Comparison of ENCODE assay signal across 25 cellular contexts in genomic region chr19:8639821-8640401, GRCh38. TPM values are rescaled to one million over a fixed set of nuclear protein-coding genes. Genes with fewer than 3 reads are reported as not detected.
DNase-seq lines count a peak whose midpoint lies in the region; ATAC-seq and TF ChIP-seq lines count a peak whose summit lies in the region.
"Had no signal": no experiment of that assay in that cellular context is flagged by ENCODE, and none has a peak within 500 bp of the region (broad histone marks: within the 10 kb centered on the region; RNA-seq: fewer than 3 reads in every experiment).

No MANE protein-coding gene starts in this region.

- H3K9me3 ChIP-seq in BLaER1 treated with 17β-estradiol and CSF1 and Interleukin-3, amounts not matched to agents 10 nM and 100 nM (replicated peaks in 1 of 11), result peaks cover 0 to 26% (median 13%) of the 10 kb centered on the region in 11 experiments; a peak in 16 of 22 replicates
- H3K9me3 ChIP-seq in MG63 (no peaks in the 10 kb centered on the region; the same call in 1 of the 2 replicates), lower lobe of right lung (no peaks in the 10 kb centered on the region), stomach (peaks cover 0 to 13% (median 4%) of the 10 kb centered on the region in 4 donors)
- H3K9me3 ChIP-seq: SK-N-SH had no signal

- 0 out of 20 replicates have a peak overlapping the region, but pooled peaks of 1 of the 10 experiments have one; percentile 15 for H3K4me3 ChIP-seq in BLaER1 treated with 17β-estradiol and CSF1 and Interleukin-3, amounts not matched to agents 10 nM and 100 nM
- H3K4me3 ChIP-seq in MG63 (no peak overlapping the region), lower lobe of right lung (no peak overlapping the region), stomach (no peak overlapping the region)
- H3K4me3 ChIP-seq: gastrocnemius medialis had no signal

- intact Hi-C loops in dendritic cell treated with granulocyte-macrophage colony-stimulating factor and Interleukin-4, amounts not matched to agents 40 ng/mL and 50 ng/mL, for 4 days (cut with micrococcal nuclease), result loop anchor here (10.0 kb wide), 1 partner anchor 45 kb away; no protein-coding TSS in a partner anchor
- intact Hi-C loops in lower lobe of right lung (cut with DNase I) (no loop called here), stomach (cut with DNase I; ENCODE audit: low total_unique reads) (no loop called here)

- H3K4me3 Mint-ChIP-seq in dendritic cell treated with granulocyte-macrophage colony-stimulating factor and Interleukin-4, amounts not matched to agents 40 ng/mL and 50 ng/mL, for 4 days, result peak overlapping the region; percentile 44
- H3K4me3 Mint-ChIP-seq: activated naive CD4-positive, alpha-beta T cell treated with anti-CD3 and anti-CD28 coated beads, Interleukin-2, amount 50 U/mL, for 24 hours; activated T-cell treated with anti-CD3 and anti-CD28 coated beads, Interleukin-2, amount 50 U/mL, for 72 hours; CD4-positive, alpha-beta memory T cell; nephron; T-helper 2 cell treated with Interferon-gamma antibody and Interleukin-4, amounts not matched to agents 5 μg/mL and 100 μg/mL, for 36 hours had no signal

- H3K27me3 Mint-ChIP-seq in dendritic cell treated with granulocyte-macrophage colony-stimulating factor and Interleukin-4, amounts not matched to agents 40 ng/mL and 50 ng/mL, for 4 days, result no peaks in the 10 kb centered on the region

- WGBS in stomach, 5 donors, result 39 to 49% (median 41%) methylated on average over 8 of the region's 8 CpGs

- H3K9ac ChIP-seq in BLaER1 treated with 17β-estradiol and CSF1 and Interleukin-3, amounts not matched to agents 10 nM and 100 nM, result peak overlapping the region in 5 of 11 experiments; percentile 30 to 56 (median 44); a peak in 5 of 22 replicates
- H3K9ac ChIP-seq: SK-N-SH had no signal

- H3K27me3 ChIP-seq in BLaER1 treated with 17β-estradiol and CSF1 and Interleukin-3, amounts not matched to agents 10 nM and 100 nM, result no peaks in the 10 kb centered on the region
- H3K27me3 ChIP-seq in MG63, result no peaks in the 10 kb centered on the region
- H3K27me3 ChIP-seq in lower lobe of right lung (ENCODE audit: low read depth), result no peaks in the 10 kb centered on the region
- H3K27me3 ChIP-seq in stomach, result peaks cover 0 to 9% (median 0%) of the 10 kb centered on the region in 3 donors
- H3K27me3 ChIP-seq: gastrocnemius medialis had no signal

- H3K4me1 Mint-ChIP-seq in dendritic cell treated with granulocyte-macrophage colony-stimulating factor and Interleukin-4, amounts not matched to agents 40 ng/mL and 50 ng/mL, for 4 days (ENCODE audit: low read depth), result peaks cover 70% of the 10 kb centered on the region
- H3K4me1 Mint-ChIP-seq: nephron had no signal

- peak overlapping the region in 6 of 11 experiments; percentile 4 to 82 (median 69); a peak in 12 of 22 replicates for H3K27ac ChIP-seq in BLaER1 treated with 17β-estradiol and CSF1 and Interleukin-3, amounts not matched to agents 10 nM and 100 nM
- peak overlapping the region; percentile 20 for H3K27ac ChIP-seq in lower lobe of right lung
- peak overlapping the region in 2 of 5 donors; percentile 52 to 53 for H3K27ac ChIP-seq in stomach

- no peak for TF ChIP-seq EP300 in stomach (IDR thresholded peaks at IDR 0.05)

- H3K4me1 ChIP-seq in BLaER1 treated with 17β-estradiol and CSF1 and Interleukin-3, amounts not matched to agents 10 nM and 100 nM, result peaks cover 0 to 76% (median 36%) of the 10 kb centered on the region in 10 experiments; a peak in 17 of 20 replicates
- H3K4me1 ChIP-seq in lower lobe of right lung, result peaks cover 10% of the 10 kb centered on the region
- peaks cover 0 to 10% (median 6%) of the 10 kb centered on the region in 4 donors for H3K4me1 ChIP-seq in stomach
- H3K4me1 ChIP-seq: gastrocnemius medialis had no signal

- no peaks in the 10 kb centered on the region for H4K20me1 ChIP-seq in BLaER1 treated with 17β-estradiol and CSF1 and Interleukin-3, amounts not matched to agents 10 nM and 100 nM

- no peaks in the 10 kb centered on the region for H3K36me3 Mint-ChIP-seq in dendritic cell treated with granulocyte-macrophage colony-stimulating factor and Interleukin-4, amounts not matched to agents 40 ng/mL and 50 ng/mL, for 4 days (ENCODE audit: low read depth)
- H3K36me3 Mint-ChIP-seq: activated naive CD4-positive, alpha-beta T cell treated with anti-CD3 and anti-CD28 coated beads, Interleukin-2, amount 50 U/mL, for 24 hours; CD4-positive, alpha-beta memory T cell had no signal

- TF ChIP-seq POLR2A in stomach (IDR thresholded peaks at IDR 0.05), result no peak

- no peaks in the 10 kb centered on the region for H3K36me3 ChIP-seq in BLaER1 treated with 17β-estradiol and CSF1 and Interleukin-3, amounts not matched to agents 10 nM and 100 nM
- H3K36me3 ChIP-seq in MG63 (no peaks in the 10 kb centered on the region), lower lobe of right lung (no peaks in the 10 kb centered on the region), stomach (no peaks in the 10 kb centered on the region)
- H3K36me3 ChIP-seq: gastrocnemius medialis had no signal

- H3K9me3 Mint-ChIP-seq in dendritic cell treated with granulocyte-macrophage colony-stimulating factor and Interleukin-4, amounts not matched to agents 40 ng/mL and 50 ng/mL, for 4 days, result no peaks in the 10 kb centered on the region
- H3K9me3 Mint-ChIP-seq: activated naive CD4-positive, alpha-beta T cell treated with anti-CD3 and anti-CD28 coated beads, Interleukin-2, amount 50 U/mL, for 24 hours; nephron had no signal

- H3K4me2 ChIP-seq in BLaER1 treated with 17β-estradiol and CSF1 and Interleukin-3, amounts not matched to agents 10 nM and 100 nM, result peak overlapping the region in 9 of 11 experiments; percentile 15 to 95 (median 69); a peak in 13 of 22 replicates
- H3K4me2 ChIP-seq: SK-N-SH had no signal

- H3K27ac Mint-ChIP-seq in dendritic cell treated with granulocyte-macrophage colony-stimulating factor and Interleukin-4, amounts not matched to agents 40 ng/mL and 50 ng/mL, for 4 days, result peak overlapping the region; percentile 76
- H3K27ac Mint-ChIP-seq: activated T-cell treated with anti-CD3 and anti-CD28 coated beads, Interleukin-2, amount 50 U/mL, for 72 hours; CD4-positive, alpha-beta memory T cell; nephron; T-helper 2 cell treated with Interferon-gamma antibody and Interleukin-4, amounts not matched to agents 5 μg/mL and 100 μg/mL, for 36 hours had no signal

- ATAC-seq in lower lobe of right lung, result no peak
- no peak for ATAC-seq in GM19328 (IDR thresholded peaks at IDR 0.05; ENCODE audit: unreplicated experiment)
- ATAC-seq: activated T-cell treated with anti-CD3 and anti-CD28 coated beads, Interleukin-2, amount 50 U/mL, for 72 hours; Panc1 had no signal

- TF ChIP-seq CTCF in lower lobe of right lung (IDR thresholded peaks at IDR 0.05) (no peak), stomach (IDR thresholded peaks at IDR 0.05) (no peak)

- peak; percentile 47 for DNase-seq in MG63
- DNase-seq in lower lobe of right lung, result no peak
- no peak for DNase-seq in stomach
- DNase-seq in NCI-H446 (lab: John Stamatoyannopoulos, UW), result no peak
- DNase-seq in NCI-H1092 treated with DMSO at 0.1 percent for 48 hours (lab: John Stamatoyannopoulos, UW), result no peak
- DNase-seq: activated T-cell treated with anti-CD3 and anti-CD28 coated beads, Interleukin-2, amount 50 U/mL, for 72 hours; CD4-positive, alpha-beta memory T cell; cortex of kidney; DND-41; kidney glomerular epithelial cell; NCI-H1436 treated with DMSO at 0.1 percent for 48 hours; NCI-H2171 treated with DMSO at 0.1 percent for 48 hours; SK-N-SH had no signal

RNA-seq across cellular contexts. Expression of gene NFILZ, which starts 9.5 kb away (rescaled TPM):
- total RNA-seq in MG63 (2014; rRNA removed; shearing (Covaris generic); ENCODE audit: low replicate concordance), result not detected in 2 replicates
- total RNA-seq in lower lobe of right lung, result not detected
- not detected for total RNA-seq in stomach
- polyA plus RNA-seq in stomach, result not detected
- total RNA-seq: activated CD8-positive, alpha-beta memory T cell treated with anti-CD3 and anti-CD28 coated beads for 36 hours; activated T-cell treated with anti-CD3 and anti-CD28 coated beads, Interleukin-2, amount 50 U/mL, for 72 hours; CD4-positive, alpha-beta memory T cell; gastrocnemius medialis; LHCN-M2; ureter had no signal
- polyA plus RNA-seq: AG04450; CD4-positive, alpha-beta memory T cell; SK-N-SH had no signal

RNA-seq across cellular contexts. Expression of gene ADAMTS10, which starts 29.4 kb away (rescaled TPM):
- total RNA-seq in MG63 (2014; rRNA removed; shearing (Covaris generic); ENCODE audit: low replicate concordance), result 4.7 and 17.0 TPM in 2 replicates
- total RNA-seq in lower lobe of right lung, result 22.4 TPM
- 10 to 100 TPM in 3 of 5 donors, 1 to 10 TPM in 2; 2.3 to 28.5 (median 12.8) TPM for total RNA-seq in stomach
- 1 to 10 TPM; 1.9 to 6.6 (median 5.7) TPM for polyA plus RNA-seq in stomach

RNA-seq across cellular contexts. Expression of gene ACTL9, which starts 58.7 kb away (rescaled TPM):
- total RNA-seq in MG63 (2014; rRNA removed; shearing (Covaris generic); ENCODE audit: low replicate concordance), result not detected in 2 replicates
- total RNA-seq in lower lobe of right lung (not detected), stomach (not detected)
- polyA plus RNA-seq in stomach, result not detected
- total RNA-seq: activated CD8-positive, alpha-beta memory T cell treated with anti-CD3 and anti-CD28 coated beads for 36 hours; activated T-cell treated with anti-CD3 and anti-CD28 coated beads, Interleukin-2, amount 50 U/mL, for 72 hours; CD4-positive, alpha-beta memory T cell; gastrocnemius medialis; LHCN-M2; ureter had no signal
- polyA plus RNA-seq: AG04450; CD4-positive, alpha-beta memory T cell; SK-N-SH had no signal
